8 cellular contexts compared by ENCODE assay signal in genomic region chrX:155768036-155768769, GRCh38.
DNase-seq lines count a peak whose midpoint lies in the region; ATAC-seq, FAIRE-seq and TF ChIP-seq lines count a peak whose summit lies in the region.

No MANE protein-coding gene starts in this region.

- peak overlapping the region; percentile 40 for H3K9ac ChIP-seq in skeletal muscle satellite cell (ENCODE audit: low read depth, low read length)

- H3K4me1 ChIP-seq in cardiac muscle cell (ENCODE audit: low read depth) (peaks cover 5% of the 10 kb centered on the region), skeletal muscle satellite cell (ENCODE audit: control insufficient read depth, insufficient read depth, low read length) (peaks cover 4% of the 10 kb centered on the region)

- no peak overlapping the region for H3K27ac ChIP-seq in cardiac muscle cell

- no peak for TF ChIP-seq POLR2A in H54 (IDR thresholded peaks at IDR 0.05; ENCODE audit: low read depth, low read length)

- POLR2A ChIA-PET in WTC11 (lab: Charles Lee) = no interaction called here

- H3K4me1 Mint-ChIP-seq in WTC11 = peaks cover 46% of the 10 kb centered on the region

- CTCF ChIA-PET in WTC11 (lab: Charles Lee) = no interaction called here

- peaks cover 20% of the 10 kb centered on the region for H3K36me3 Mint-ChIP-seq in WTC11

- H3K9me3 ChIP-seq in cardiac muscle cell (ENCODE audit: low read depth) = no peaks in the 10 kb centered on the region
- no peaks in the 10 kb centered on the region for H3K9me3 ChIP-seq in skeletal muscle satellite cell (replicated peaks; ENCODE audit: low read length)

- H3K27ac Mint-ChIP-seq in WTC11 = peak overlapping the region; percentile 69; the same call in 1 of the 2 replicates

- peak overlapping the region; percentile 90 for H3K4me3 Mint-ChIP-seq in WTC11

- DNase-seq in H54 (ENCODE audit: insufficient read length, low spot score) (peak; percentile 31), WTC11 (ENCODE audit: low spot score) (no peak), cardiac muscle cell (ENCODE audit: low read depth in 1 of 2, low spot score in 1 of 2) (peak in 1 of 2 donors; percentile 54), islet precursor cell (no peak), kidney glomerular epithelial cell (lab: John Stamatoyannopoulos, UW) (no peak), urothelium cell line (ENCODE audit: low spot score) (no peak), activated gamma-delta T cell (lab: John Stamatoyannopoulos, UW) (no peak)

- TF ChIP-seq CTCF in WTC11 (IDR thresholded peaks at IDR 0.05) = no peak
- no peak for TF ChIP-seq CTCF in cardiac muscle cell (IDR thresholded peaks at IDR 0.05; ENCODE audit: low read depth, low read length)

- peak overlapping the region; percentile 74 for H3K4me2 ChIP-seq in skeletal muscle satellite cell (ENCODE audit: low read length)

- H3K27me3 Mint-ChIP-seq in WTC11 (ENCODE audit: low read depth) = peaks cover 4% of the 10 kb centered on the region; the same call in 1 of the 2 replicates

- no peaks in the 10 kb centered on the region for H3K36me3 ChIP-seq in cardiac muscle cell
- no peaks in the 10 kb centered on the region for H3K36me3 ChIP-seq in skeletal muscle satellite cell (ENCODE audit: insufficient read depth, low read length)

- H3K9me3 Mint-ChIP-seq in WTC11 = peaks cover 41% of the 10 kb centered on the region

- ATAC-seq in WTC11 = peak; percentile 15; the same call in 1 of the 2 replicates

- H3K4me3 ChIP-seq in cardiac muscle cell (peak overlapping the region; percentile 5), skeletal muscle satellite cell (ENCODE audit: low read length) (peak overlapping the region; percentile 82)

- peak; percentile 87 for FAIRE-seq in H54 (lab: Jason Lieb, UNC)
- no peak for FAIRE-seq in urothelium cell line (lab: Jason Lieb, UNC)

- H3K27me3 ChIP-seq in cardiac muscle cell (no peaks in the 10 kb centered on the region), skeletal muscle satellite cell (ENCODE audit: control insufficient read depth, insufficient read depth, low read length) (no peaks in the 10 kb centered on the region)

TF ChIP-seq in WTC11, 78 proteins besides CTCF, POLR2A, EP300 and RAD21:
- TF ChIP-seq NFYB (CRISPR knock-in tag; conservative IDR thresholded peaks at IDR 0.05; ENCODE audit: low read depth) (no peak), NFATC4 (CRISPR knock-in tag; IDR thresholded peaks at IDR 0.05) (no peak), NR3C1 (CRISPR knock-in tag; conservative IDR thresholded peaks at IDR 0.05; ENCODE audit: low read depth) (no peak), HMGA2 (CRISPR knock-in tag; IDR thresholded peaks at IDR 0.05) (no peak), ZNF232 (CRISPR knock-in tag; IDR thresholded peaks at IDR 0.05) (no peak), ZNF263 (CRISPR knock-in tag; IDR thresholded peaks at IDR 0.05; ENCODE audit: low read depth) (no peak), ERG (CRISPR knock-in tag; IDR thresholded peaks at IDR 0.05) (no peak), MXD4 (CRISPR knock-in tag; IDR thresholded peaks at IDR 0.05; ENCODE audit: borderline replicate concordance) (no peak), ARID4B (CRISPR knock-in tag; IDR thresholded peaks at IDR 0.05; ENCODE audit: borderline replicate concordance) (no peak), TCF7 (CRISPR knock-in tag; IDR thresholded peaks at IDR 0.05; ENCODE audit: low read depth) (no peak), USF1 (CRISPR knock-in tag; IDR thresholded peaks at IDR 0.05) (no peak), MYBL2 (CRISPR knock-in tag; IDR thresholded peaks at IDR 0.05) (no peak)
TF ChIP-seq in WTC11: peak in this region for 0.
